22 cellular contexts compared by ENCODE assay signal in genomic region chr7:80548790-80549530, GRCh38. TPM values are rescaled to one million over a fixed set of nuclear protein-coding genes. Genes with fewer than 3 reads are reported as not detected.
DNase-seq lines count a peak whose midpoint lies in the region; ATAC-seq and TF ChIP-seq lines count a peak whose summit lies in the region.
"Had no signal": no experiment of that assay in that cellular context is flagged by ENCODE, and none has a peak within 500 bp of the region (broad histone marks: within the 10 kb centered on the region; RNA-seq: fewer than 3 reads in every experiment).

No MANE protein-coding gene starts in this region.

- peak overlapping the region; percentile 68 for H3K27ac Mint-ChIP-seq in MCF 10A (ENCODE audit: low read depth, unreplicated experiment)
- H3K27ac Mint-ChIP-seq in activated CD4-positive, alpha-beta T cell treated with anti-CD3 and anti-CD28 coated beads for 36 hours = no peak overlapping the region
- H3K27ac Mint-ChIP-seq: activated T-helper 17 cell treated with anti-CD3 and anti-CD28 coated beads, Interleukin-2, amount 50 U/mL, for 72 hours; dendritic cell treated with granulocyte-macrophage colony-stimulating factor and Interleukin-4, amounts not matched to agents 40 ng/mL and 50 ng/mL, for 4 days had no signal

- dilution Hi-C loops in mammary epithelial cell (cut with HindIII; ENCODE audit: low sequenced_read_pairs) = no loop called here

- BruUV-seq in MCF 10A (replicated peaks; lab: Mats Ljungman, UMichigan) (no TSS peak), mammary epithelial cell (replicated peaks; lab: Mats Ljungman, UMichigan) (no TSS peak)

- H3K4me3 ChIP-seq in mammary epithelial cell (replicated peaks in 1 of 3; ENCODE audit: insufficient read depth in 1 of 3, low read depth in 2 of 3, low read length in 3 of 3) = no peak overlapping the region
- H3K4me3 ChIP-seq in suprapubic skin = no peak overlapping the region
- no peak overlapping the region for H3K4me3 ChIP-seq in sigmoid colon

- TF ChIP-seq EP300 in suprapubic skin (IDR thresholded peaks at IDR 0.05) = no peak
- TF ChIP-seq EP300 in sigmoid colon (IDR thresholded peaks at IDR 0.05) = no peak

- H3K9me3 Mint-ChIP-seq in MCF 10A (ENCODE audit: unreplicated experiment) = peaks cover 5% of the 10 kb centered on the region
- peaks cover 3% of the 10 kb centered on the region for H3K9me3 Mint-ChIP-seq in activated CD4-positive, alpha-beta T cell treated with anti-CD3 and anti-CD28 coated beads for 36 hours (ENCODE audit: low read depth)

- intact Hi-C loops in MCF 10A (cut with micrococcal nuclease) = no loop called here
- intact Hi-C loops in mammary epithelial cell (cut with micrococcal nuclease) = no loop called here
- intact Hi-C loops in sigmoid colon (cut with DNase I) = no loop called here
- intact Hi-C loops in activated CD4-positive, alpha-beta T cell treated with anti-CD3 and anti-CD28 coated beads for 36 hours (cut with DNase I, micrococcal nuclease) = no loop called here

- TF ChIP-seq POLR2A in suprapubic skin (IDR thresholded peaks at IDR 0.05) (no peak), sigmoid colon (IDR thresholded peaks at IDR 0.05) (no peak)

- H3K4me3 Mint-ChIP-seq in MCF 10A (ENCODE audit: unreplicated experiment) = no peak overlapping the region
- no peak overlapping the region for H3K4me3 Mint-ChIP-seq in activated CD4-positive, alpha-beta T cell treated with anti-CD3 and anti-CD28 coated beads for 36 hours
- H3K4me3 Mint-ChIP-seq: activated T-helper 17 cell treated with anti-CD3 and anti-CD28 coated beads, Interleukin-2, amount 50 U/mL, for 72 hours; dendritic cell treated with granulocyte-macrophage colony-stimulating factor and Interleukin-4, amounts not matched to agents 40 ng/mL and 50 ng/mL, for 4 days had no signal

- in situ Hi-C loops in mammary epithelial cell (cut with MboI; ENCODE audit: low sequenced_read_pairs in 2 of 2) (no loop called here), KBM-7 (cut with MboI; ENCODE audit: low pct_unique_long_range_greater_than_20kb, low sequenced_read_pairs) (no loop called here)

- POLR2A ChIA-PET in MCF 10A (lab: Yijun Ruan, JAX) = interaction anchor here (0.9 to 1.5 kb wide), 4 partner anchors 10 to 65 kb away, joined by 3 to 5 read pairs (median 3); no protein-coding TSS in a partner anchor
- POLR2A ChIA-PET in activated CD4-positive, alpha-beta T cell treated with anti-CD3 and anti-CD28 coated beads for 36 hours (lab: Charles Lee) = no interaction called here

- peak; percentile 14 for ATAC-seq in left lobe of liver
- no peak for ATAC-seq in activated CD4-positive, alpha-beta T cell treated with anti-CD3 and anti-CD28 coated beads for 36 hours
- ATAC-seq: activated T-helper 17 cell treated with anti-CD3 and anti-CD28 coated beads, Interleukin-2, amount 50 U/mL, for 72 hours; left colon had no signal

- H3K27me3 Mint-ChIP-seq in MCF 10A (ENCODE audit: insufficient read depth, unreplicated experiment) = no peaks in the 10 kb centered on the region
- H3K27me3 Mint-ChIP-seq in activated CD4-positive, alpha-beta T cell treated with anti-CD3 and anti-CD28 coated beads for 36 hours = no peaks in the 10 kb centered on the region
- H3K27me3 Mint-ChIP-seq: activated T-helper 17 cell treated with anti-CD3 and anti-CD28 coated beads, Interleukin-2, amount 50 U/mL, for 72 hours; dendritic cell treated with granulocyte-macrophage colony-stimulating factor and Interleukin-4, amounts not matched to agents 40 ng/mL and 50 ng/mL, for 4 days had no signal

- no peaks in the 10 kb centered on the region for H3K36me3 Mint-ChIP-seq in MCF 10A (ENCODE audit: insufficient read depth, unreplicated experiment)
- H3K36me3 Mint-ChIP-seq in activated CD4-positive, alpha-beta T cell treated with anti-CD3 and anti-CD28 coated beads for 36 hours (ENCODE audit: low read depth) = no peaks in the 10 kb centered on the region

- H3K27ac ChIP-seq in mammary epithelial cell (ENCODE audit: insufficient read depth, low read depth, low read length) (no peak overlapping the region), suprapubic skin (peak overlapping the region; percentile 46), sigmoid colon (no peak overlapping the region)
- H3K27ac ChIP-seq: C4-2B, neutrophil had no signal

- H4K20me1 ChIP-seq in mammary epithelial cell (ENCODE audit: insufficient read depth, low read length) = no peaks in the 10 kb centered on the region

- H3K27me3 ChIP-seq in mammary epithelial cell (ENCODE audit: insufficient read depth, low read length) = no peaks in the 10 kb centered on the region
- H3K27me3 ChIP-seq in suprapubic skin = no peaks in the 10 kb centered on the region
- H3K27me3 ChIP-seq in sigmoid colon = no peaks in the 10 kb centered on the region
- H3K27me3 ChIP-seq: neutrophil had no signal

- no peaks in the 10 kb centered on the region for H3K4me1 ChIP-seq in mammary epithelial cell (ENCODE audit: insufficient read depth, low read length)
- H3K4me1 ChIP-seq in suprapubic skin = peaks cover 12% of the 10 kb centered on the region
- peaks cover 0 to 10% (median 0%) of the 10 kb centered on the region in 4 donors for H3K4me1 ChIP-seq in sigmoid colon

- DNase-seq in MCF 10A (ENCODE audit: unreplicated experiment) (no peak), mammary epithelial cell (no peak), dermis microvascular lymphatic vessel endothelial cell (ENCODE audit: low read depth in 2 of 2) (peak; percentile 17 to 44), left lobe of liver (ENCODE audit: low spot score) (no peak), suprapubic skin (ENCODE audit: low spot score in 2 of 2) (no peak), KBM-7 (no peak), sigmoid colon (no peak)
- DNase-seq in activated CD4-positive, alpha-beta T cell treated with anti-CD3 and anti-CD28 coated beads for 36 hours = no peak
- DNase-seq: 8988T; GDM1; left colon; MV-4-11; NCI-H1930; NCI-H446; NK-92 treated with Interleukin-12 subunit alpha and Interleukin-12 subunit beta, amount 100 ng/mL, for 24 hours; retina; stimulated activated naive CD4-positive, alpha-beta T cell; trophoblast cell had no signal

- no peak overlapping the region for H2AFZ ChIP-seq in mammary epithelial cell (ENCODE audit: low read depth, low read length)

- TF ChIP-seq CTCF in MCF 10A (IDR thresholded peaks at IDR 0.05; ENCODE audit: unreplicated experiment) (no peak), mammary epithelial cell (conservative IDR thresholded peaks at IDR 0.05 in 1 of 2, IDR thresholded peaks at IDR 0.05 in 1 of 2; ENCODE audit: extremely low read depth in 1 of 2, insufficient read depth in 1 of 2, low read depth in 1 of 2, low read length in 2 of 2) (no peak), suprapubic skin (IDR thresholded peaks at IDR 0.05) (no peak), sigmoid colon (IDR thresholded peaks at IDR 0.05) (no peak)

- no peak overlapping the region for H3K9ac ChIP-seq in mammary epithelial cell (ENCODE audit: insufficient read depth, low read length)

- CTCF ChIA-PET in MCF 10A (lab: Yijun Ruan, JAX) = interaction anchor here (0.6 kb wide), 1 partner anchor 71 kb away, joined by 3 read pairs; no protein-coding TSS in a partner anchor
- CTCF ChIA-PET in mammary epithelial cell (lab: Charles Lee; ENCODE audit: low non-redundant PET) = no interaction called here
- CTCF ChIA-PET in activated CD4-positive, alpha-beta T cell treated with anti-CD3 and anti-CD28 coated beads for 36 hours (lab: Charles Lee) = interaction anchor here (0.8 kb wide), 1 partner anchor 1487 kb away, joined by 3 read pairs; no protein-coding TSS in a partner anchor

- H3K9me3 ChIP-seq in mammary epithelial cell (replicated peaks; ENCODE audit: insufficient read depth, low read length) = no peaks in the 10 kb centered on the region
- no peaks in the 10 kb centered on the region for H3K9me3 ChIP-seq in suprapubic skin
- H3K9me3 ChIP-seq in sigmoid colon = peaks cover 0 to 9% (median 0%) of the 10 kb centered on the region in 4 donors
- H3K9me3 ChIP-seq: neutrophil had no signal

- H3K36me3 ChIP-seq in mammary epithelial cell (ENCODE audit: insufficient read depth, low read length) = no peaks in the 10 kb centered on the region
- H3K36me3 ChIP-seq in suprapubic skin = no peaks in the 10 kb centered on the region
- H3K36me3 ChIP-seq in sigmoid colon = no peaks in the 10 kb centered on the region
- H3K36me3 ChIP-seq: neutrophil had no signal

- H3K79me2 ChIP-seq in mammary epithelial cell (ENCODE audit: insufficient read depth, low read length) = no peaks in the 10 kb centered on the region

- H3K4me1 Mint-ChIP-seq in MCF 10A (ENCODE audit: insufficient read depth, unreplicated experiment) = peaks cover 9% of the 10 kb centered on the region
- H3K4me1 Mint-ChIP-seq in activated CD4-positive, alpha-beta T cell treated with anti-CD3 and anti-CD28 coated beads for 36 hours = no peaks in the 10 kb centered on the region
- H3K4me1 Mint-ChIP-seq: activated T-helper 17 cell treated with anti-CD3 and anti-CD28 coated beads, Interleukin-2, amount 50 U/mL, for 72 hours had no signal

- H3K4me2 ChIP-seq in mammary epithelial cell (ENCODE audit: insufficient read depth, low read depth, low read length) = no peak overlapping the region

RNA-seq across cellular contexts. Expression of gene GNAT3, which starts 37.1 kb away (rescaled TPM):
- total RNA-seq in MCF 10A (2022) = not detected in 2 replicates
- total RNA-seq in mammary epithelial cell = not detected
- polyA plus RNA-seq in mammary epithelial cell = not detected
- not detected for polyA minus RNA-seq in mammary epithelial cell
- total RNA-seq in dermis microvascular lymphatic vessel endothelial cell = not detected in 2 replicates
- not detected for total RNA-seq in left lobe of liver
- not detected for total RNA-seq in suprapubic skin
- total RNA-seq in sigmoid colon = not detected
- not detected for polyA plus RNA-seq in sigmoid colon
- not detected for total RNA-seq in activated CD4-positive, alpha-beta T cell treated with anti-CD3 and anti-CD28 coated beads for 36 hours
- total RNA-seq: activated T-helper 17 cell treated with anti-CD3 and anti-CD28 coated beads, Interleukin-2, amount 50 U/mL, for 72 hours; left colon had no signal

Comparison
In these comparisons a context has a peak if more than half of its experiments do, and no peak if none do; other contexts are left out.
1. DNase-seq: peak in dermis microvascular lymphatic vessel endothelial cell (2 of 2); none in MCF 10A (single experiment), mammary epithelial cell (single experiment), left lobe of liver (single experiment), suprapubic skin (0 of 2), KBM-7 (single experiment), sigmoid colon (single experiment) and activated CD4-positive, alpha-beta T cell treated with anti-CD3 and anti-CD28 coated beads for 36 hours (single experiment).